Comparison of ENCODE assay signal across 6 cellular contexts in genomic region chr19:7068599-7068998, GRCh38. TPM values are rescaled to one million over a fixed set of nuclear protein-coding genes. Genes with fewer than 3 reads are reported as not detected.
DNase-seq lines count a peak whose midpoint lies in the region; ATAC-seq and TF ChIP-seq lines count a peak whose summit lies in the region.

No MANE protein-coding gene starts in this region.

- no peak for ATAC-seq in stimulated activated naive CD8-positive, alpha-beta T cell treated with anti-CD3 and anti-CD28 coated beads, Interleukin-15, Interleukin-2, amounts not matched to agents 100 U/mL and 50 U/mL, for 24 hours

- no peaks in the 10 kb centered on the region for H3K9me3 ChIP-seq in vagina

- H3K4me1 Mint-ChIP-seq in stimulated activated naive CD8-positive, alpha-beta T cell treated with anti-CD3 and anti-CD28 coated beads, Interleukin-15, Interleukin-2, amounts not matched to agents 100 ng/mL and 50 ng/mL, for 24 hours (ENCODE audit: low read depth): peaks cover 28% of the 10 kb centered on the region
- H3K4me1 Mint-ChIP-seq in glutamatergic neuron (ENCODE audit: low read depth, unreplicated experiment): no peaks in the 10 kb centered on the region

- peaks cover 10% of the 10 kb centered on the region for H3K4me1 ChIP-seq in vagina

- peak overlapping the region; percentile 85 to 94 for H3K4me3 ChIP-seq in vagina

- H3K27ac Mint-ChIP-seq in stimulated activated naive CD8-positive, alpha-beta T cell treated with anti-CD3 and anti-CD28 coated beads, Interleukin-15, Interleukin-2, amounts not matched to agents 100 ng/mL and 50 ng/mL, for 24 hours: peak overlapping the region; percentile 85
- peak overlapping the region; percentile 74 for H3K27ac Mint-ChIP-seq in glutamatergic neuron (ENCODE audit: unreplicated experiment)

- no peaks in the 10 kb centered on the region for H3K9me3 Mint-ChIP-seq in stimulated activated naive CD8-positive, alpha-beta T cell treated with anti-CD3 and anti-CD28 coated beads, Interleukin-15, Interleukin-2, amounts not matched to agents 100 ng/mL and 50 ng/mL, for 24 hours
- peaks cover 5% of the 10 kb centered on the region for H3K9me3 Mint-ChIP-seq in glutamatergic neuron (ENCODE audit: unreplicated experiment)

- H3K27me3 Mint-ChIP-seq in stimulated activated naive CD8-positive, alpha-beta T cell treated with anti-CD3 and anti-CD28 coated beads, Interleukin-15, Interleukin-2, amounts not matched to agents 100 ng/mL and 50 ng/mL, for 24 hours: no peaks in the 10 kb centered on the region
- H3K27me3 Mint-ChIP-seq in glutamatergic neuron (ENCODE audit: unreplicated experiment): peaks cover 2% of the 10 kb centered on the region

- DNase-seq in stimulated activated naive CD8-positive, alpha-beta T cell treated with anti-CD3 and anti-CD28 coated beads, Interleukin-15, Interleukin-2, amounts not matched to agents 100 U/mL and 50 U/mL, for 24 hours: no peak
- no peak for DNase-seq in glutamatergic neuron
- no peak for DNase-seq in vagina (ENCODE audit: extremely low spot score in 2 of 2)
- no peak for DNase-seq in NCI-H2171 (lab: John Stamatoyannopoulos, UW)
- DNase-seq in NOMO-1 treated with dmso at 0.1 percent for 144 hours (lab: John Stamatoyannopoulos, UW; ENCODE audit: unreplicated experiment): no peak

- no peaks in the 10 kb centered on the region for H3K27me3 ChIP-seq in vagina

- H3K36me3 Mint-ChIP-seq in stimulated activated naive CD8-positive, alpha-beta T cell treated with anti-CD3 and anti-CD28 coated beads, Interleukin-15, Interleukin-2, amounts not matched to agents 100 ng/mL and 50 ng/mL, for 24 hours (ENCODE audit: low read depth): peaks cover 21% of the 10 kb centered on the region
- peaks cover 11% of the 10 kb centered on the region for H3K36me3 Mint-ChIP-seq in glutamatergic neuron (ENCODE audit: unreplicated experiment)

- no peak for TF ChIP-seq POLR2A in vagina (IDR thresholded peaks at IDR 0.05)

- intact Hi-C loops in vagina (cut with DNase I): no loop called here

- peaks cover 4 to 31% of the 10 kb centered on the region in 2 donors for H3K36me3 ChIP-seq in vagina

- peak overlapping the region; percentile 95 for H3K4me3 Mint-ChIP-seq in stimulated activated naive CD8-positive, alpha-beta T cell treated with anti-CD3 and anti-CD28 coated beads, Interleukin-15, Interleukin-2, amounts not matched to agents 100 ng/mL and 50 ng/mL, for 24 hours
- peak overlapping the region; percentile 96 for H3K4me3 Mint-ChIP-seq in glutamatergic neuron (ENCODE audit: unreplicated experiment)

- peak overlapping the region; percentile 55 for H3K27ac ChIP-seq in vagina

- TF ChIP-seq CTCF in glutamatergic neuron (IDR thresholded peaks at IDR 0.05; ENCODE audit: partially characterized antibody, unreplicated experiment) (no peak), vagina (IDR thresholded peaks at IDR 0.05) (no peak)

RNA-seq across cellular contexts. Expression of gene ZNF557, which starts 0.9 kb away (rescaled TPM):
- total RNA-seq in glutamatergic neuron (ENCODE audit: unreplicated experiment) (13.7 TPM), vagina (10.1 TPM)

RNA-seq across cellular contexts. Expression of gene MBD3L3, which starts 10.1 kb away (rescaled TPM):
- total RNA-seq in glutamatergic neuron (ENCODE audit: unreplicated experiment): 1.3 TPM
- total RNA-seq in vagina: not detected

RNA-seq across cellular contexts. Expression of gene MBD3L2, which starts 19.5 kb away (rescaled TPM):
- total RNA-seq in glutamatergic neuron (ENCODE audit: unreplicated experiment) (1.5 TPM), vagina (not detected)

RNA-seq across cellular contexts. Expression of gene MBD3L4, which starts 28.6 kb away (rescaled TPM):
- total RNA-seq in glutamatergic neuron (ENCODE audit: unreplicated experiment): not detected
- total RNA-seq in vagina: not detected

RNA-seq across cellular contexts. Expression of gene MBD3L5, which starts 38.2 kb away (rescaled TPM):
- total RNA-seq in glutamatergic neuron (ENCODE audit: unreplicated experiment) (not detected), vagina (not detected)
